ENCODE assay signal across 25 cellular contexts in genomic region chr19:11973020-11973810, GRCh38. TPM values are rescaled to one million over a fixed set of nuclear protein-coding genes. Genes with fewer than 3 reads are reported as not detected.
A peak's percentile ranks its signal among the peaks of the same experiment; 100 is the strongest.
DNase-seq lines count a peak whose midpoint lies in the region; ATAC-seq, FAIRE-seq and TF ChIP-seq lines count a peak whose summit lies in the region.
"Had no signal": no experiment of that assay in that cellular context is flagged by ENCODE, and none has a peak within 500 bp of the region (broad histone marks: within the 10 kb centered on the region; RNA-seq: fewer than 3 reads in every experiment).

No MANE protein-coding gene starts in this region.

- peaks cover 20 to 30% of the 10 kb centered on the region in 2 donors for H3K9me3 Mint-ChIP-seq in activated naive CD4-positive, alpha-beta T cell treated with anti-CD3 and anti-CD28 coated beads, Interleukin-2, amount 50 U/mL, for 72 hours

- POLR2A ChIA-PET in IMR-90 (lab: Charles Lee; ENCODE audit: unreplicated experiment) (no interaction called here), K562 (lab: Yijun Ruan, JAX) (no interaction called here)

- FAIRE-seq in K562 (lab: Jason Lieb, UNC): no peak
- FAIRE-seq: A549, GM12891, GM18507, H54 had no signal

- no peak overlapping the region for H3K56ac ChIP-seq in IMR-90 (ENCODE audit: extremely low read depth, insufficient read depth, low read length)

- TF ChIP-seq EP300 in K562 (IDR thresholded peaks at IDR 0.05; ENCODE audit: low read length): no peak

- H3K79me1 ChIP-seq in IMR-90 (ENCODE audit: low read depth in 1 of 2, low read length in 2 of 2): no peaks in the 10 kb centered on the region

- H4K91ac ChIP-seq in IMR-90 (ENCODE audit: insufficient read depth, low read depth, low read length): no peak overlapping the region

- H2BK5ac ChIP-seq in IMR-90 (ENCODE audit: low read depth, low read length, poor library complexity, severe bottlenecking): no peak overlapping the region

- peaks cover 34 to 36% of the 10 kb centered on the region in 2 donors for H3K36me3 Mint-ChIP-seq in activated naive CD4-positive, alpha-beta T cell treated with anti-CD3 and anti-CD28 coated beads, Interleukin-2, amount 50 U/mL, for 72 hours

- H3K27ac ChIP-seq in IMR-90 (ENCODE audit: insufficient read depth, low read length) (no peak overlapping the region), K562 (ENCODE audit: extremely low read depth, low read depth, low read length) (no peak overlapping the region), hepatocyte (no peak overlapping the region)
- H3K27ac ChIP-seq: A549; BLaER1 treated with 17β-estradiol and CSF1 and Interleukin-3, amounts not matched to agents 10 nM and 100 nM had no signal

- no peak overlapping the region for H3K4me2 ChIP-seq in IMR-90 (ENCODE audit: low read depth, low read length)
- no peak overlapping the region for H3K4me2 ChIP-seq in K562 (ENCODE audit: insufficient read depth, low read length)
- no peak overlapping the region for H3K4me2 ChIP-seq in hepatocyte
- H3K4me2 ChIP-seq: A549; BLaER1 treated with 17β-estradiol and CSF1 and Interleukin-3, amounts not matched to agents 10 nM and 100 nM; GM23338 had no signal

- no peak overlapping the region for H4K5ac ChIP-seq in IMR-90 (ENCODE audit: low read depth, low read length)

- H3K79me2 ChIP-seq in K562 (ENCODE audit: control insufficient read depth, insufficient read depth, low read length): no peaks in the 10 kb centered on the region
- peaks cover 5% of the 10 kb centered on the region for H3K79me2 ChIP-seq in hepatocyte

- no peaks in the 10 kb centered on the region for H3K9me2 ChIP-seq in hepatocyte (replicated peaks; ENCODE audit: insufficient read depth)

- BruUV-seq in IMR-90 (replicated peaks; lab: Mats Ljungman, UMichigan) (no TSS peak), K562 (replicated peaks; lab: Mats Ljungman, UMichigan) (no TSS peak)

- no peak overlapping the region for H2BK20ac ChIP-seq in IMR-90 (ENCODE audit: low read depth, low read length)

- TF ChIP-seq CTCF in IMR-90 (conservative IDR thresholded peaks at IDR 0.05; ENCODE audit: low read depth, low read length) (no peak), K562 (IDR thresholded peaks at IDR 0.05 in 2 of 3, conservative IDR thresholded peaks at IDR 0.05 in 1 of 3; ENCODE audit: insufficient read depth in 2 of 3, low read depth in 1 of 3, low read length in 3 of 3) (no peak), epithelial cell of esophagus (IDR thresholded peaks at IDR 0.05; ENCODE audit: insufficient read depth, low read depth, low read length, missing control alignments) (no peak), hepatocyte (IDR thresholded peaks at IDR 0.05; ENCODE audit: poor library complexity) (no peak)

- H4K20me1 ChIP-seq in IMR-90 (ENCODE audit: insufficient read depth, low read length) (no peaks in the 10 kb centered on the region), K562 (replicated peaks; ENCODE audit: control insufficient read depth, insufficient read depth, low read length) (no peaks in the 10 kb centered on the region), hepatocyte (ENCODE audit: insufficient read depth, poor library complexity, severe bottlenecking) (no peaks in the 10 kb centered on the region)
- H4K20me1 ChIP-seq: BLaER1 treated with 17β-estradiol and CSF1 and Interleukin-3, amounts not matched to agents 10 nM and 100 nM had no signal

- intact Hi-C loops in IMR-90 (cut with micrococcal nuclease) (no loop called here), K562 (cut with micrococcal nuclease) (no loop called here)

- TF ChIP-seq RAD21 in IMR-90 (IDR thresholded peaks at IDR 0.05; ENCODE audit: low read length) (no peak), K562 (CRISPR knock-in tag; conservative IDR thresholded peaks at IDR 0.05 in 1 of 2, IDR thresholded peaks at IDR 0.05 in 1 of 2) (no peak)

- H2AFZ ChIP-seq in IMR-90 (replicated peaks; ENCODE audit: low read length, poor library complexity) (no peak overlapping the region), K562 (ENCODE audit: low read depth, low read length) (no peak overlapping the region), hepatocyte (no peak overlapping the region)
- H2AFZ ChIP-seq: GM23338 had no signal

- DNase-seq in IMR-90 (no peak), K562 (ENCODE audit: extremely low read depth in 1 of 4, low spot score in 3 of 4) (no peak), epithelial cell of esophagus (ENCODE audit: low read depth) (peak; percentile 14), hepatocyte (ENCODE audit: low spot score) (no peak)
- DNase-seq in activated naive CD4-positive, alpha-beta T cell treated with anti-CD3 and anti-CD28 coated beads, Interleukin-2, amount 50 U/mL, for 72 hours (ENCODE audit: low spot score in 2 of 2): no peak
- DNase-seq: 8988T; ACHN; AML-193; BE2C; Calu3; CD4-positive, alpha-beta T cell; CD8-positive, alpha-beta memory T cell; COR-L47; DMS53; DMS79 treated with DMSO at 0.1 percent for 48 hours; GF-D8; HFFc6 had no signal

- H3K4me1 ChIP-seq in IMR-90 (ENCODE audit: control insufficient read depth, insufficient read depth, low read length) (no peaks in the 10 kb centered on the region), K562 (replicated peaks in 1 of 2; ENCODE audit: control insufficient read depth in 2 of 2, insufficient read depth in 2 of 2, low read length in 2 of 2) (no peaks in the 10 kb centered on the region), hepatocyte (ENCODE audit: insufficient read depth) (no peaks in the 10 kb centered on the region)
- H3K4me1 ChIP-seq: A549, BE2C, HAP-1 had no signal

- H2BK120ac ChIP-seq in IMR-90 (ENCODE audit: low read depth, low read length): no peak overlapping the region

- H3K27me3 ChIP-seq in IMR-90 (ENCODE audit: control insufficient read depth, insufficient read depth, low read length) (no peaks in the 10 kb centered on the region), K562 (ENCODE audit: control insufficient read depth in 2 of 2, insufficient read depth in 2 of 2, low read length in 2 of 2) (no peaks in the 10 kb centered on the region), hepatocyte (no peaks in the 10 kb centered on the region)
- H3K27me3 ChIP-seq: BE2C; BLaER1 treated with 17β-estradiol and CSF1 and Interleukin-3, amounts not matched to agents 10 nM and 100 nM had no signal

- no CpG with 5 or more reads among the region's 5 CpGs for WGBS in IMR-90 (ENCODE audit: extremely low coverage in 2 of 2, insufficient read length in 1 of 2), 2 experiments
- WGBS in K562 (ENCODE audit: insufficient coverage, low coverage, missing lambda C conversion rate): 0% methylated on average over 5 of the region's 5 CpGs
- WGBS in hepatocyte (ENCODE audit: low lambda C conversion rate, missing lambda C conversion rate): 87% methylated on average over 5 of the region's 5 CpGs

- no peak overlapping the region for H3K9ac ChIP-seq in IMR-90 (ENCODE audit: low read depth, low read length)
- H3K9ac ChIP-seq in K562 (ENCODE audit: insufficient read depth in 1 of 2, low read depth in 2 of 2, low read length in 2 of 2): no peak overlapping the region
- H3K9ac ChIP-seq: BLaER1 treated with 17β-estradiol and CSF1 and Interleukin-3, amounts not matched to agents 10 nM and 100 nM had no signal

- no peak overlapping the region for H2BK15ac ChIP-seq in IMR-90 (ENCODE audit: low read depth, low read length)

- H3K9me3 ChIP-seq in IMR-90 (ENCODE audit: control insufficient read depth, insufficient read depth, low read length): peaks cover 20% of the 10 kb centered on the region
- H3K9me3 ChIP-seq in K562 (replicated peaks; ENCODE audit: control insufficient read depth, insufficient read depth, low read depth, low read length): peaks cover 2% of the 10 kb centered on the region; the same call in 1 of the 2 replicates
- peaks cover 18% of the 10 kb centered on the region for H3K9me3 ChIP-seq in hepatocyte (ENCODE audit: low read depth)
- H3K9me3 ChIP-seq: BE2C had no signal

- TF ChIP-seq POLR2A in IMR-90 (IDR thresholded peaks at IDR 0.05; ENCODE audit: low read depth, low read length) (no peak), K562 (conservative IDR thresholded peaks at IDR 0.05) (no peak)

- no peaks in the 10 kb centered on the region for H3K9me1 ChIP-seq in IMR-90 (ENCODE audit: insufficient read depth, low read length)
- H3K9me1 ChIP-seq in K562 (ENCODE audit: control insufficient read depth, insufficient read depth, low read length): no peaks in the 10 kb centered on the region

- CTCF ChIA-PET in IMR-90 (lab: Yijun Ruan, JAX) (no interaction called here), K562 (lab: Yijun Ruan, JAX; ENCODE audit: low intra/inter-chr PET ratio) (no interaction called here)

- H3K36me3 ChIP-seq in IMR-90 (ENCODE audit: control insufficient read depth, insufficient read depth, low read length): peaks cover 4% of the 10 kb centered on the region; the same call in 1 of the 2 replicates
- H3K36me3 ChIP-seq in K562 (ENCODE audit: control insufficient read depth, insufficient read depth, low read length): no peaks in the 10 kb centered on the region
- H3K36me3 ChIP-seq in hepatocyte (replicated peaks; ENCODE audit: insufficient read depth, low read depth): no peaks in the 10 kb centered on the region
- H3K36me3 ChIP-seq: BE2C, HAP-1 had no signal

- H3K4me3 ChIP-seq in IMR-90 (ENCODE audit: insufficient read depth, low read depth, low read length): no peak overlapping the region
- H3K4me3 ChIP-seq in K562: no peak overlapping the region
- no peak overlapping the region for H3K4me3 ChIP-seq in epithelial cell of esophagus (ENCODE audit: low read length)
- no peak overlapping the region for H3K4me3 ChIP-seq in hepatocyte
- H3K4me3 ChIP-seq: A549; BLaER1 treated with 17β-estradiol and CSF1 and Interleukin-3, amounts not matched to agents 10 nM and 100 nM; GM23338; HAP-1 had no signal

- H3K27ac Mint-ChIP-seq in activated naive CD4-positive, alpha-beta T cell treated with anti-CD3 and anti-CD28 coated beads, Interleukin-2, amount 50 U/mL, for 72 hours: no peak overlapping the region
- H3K27ac Mint-ChIP-seq: CD4-positive, alpha-beta T cell; GM23338; HFFc6 had no signal

- H2AK9ac ChIP-seq in IMR-90 (replicated peaks; ENCODE audit: low read depth, low read length, poor library complexity): no peak overlapping the region

- H3K18ac ChIP-seq in IMR-90 (ENCODE audit: low read depth, low read length): no peak overlapping the region

- H3K14ac ChIP-seq in IMR-90 (replicated peaks; ENCODE audit: low read depth, low read length): no peak overlapping the region

- no peak overlapping the region for H3K4ac ChIP-seq in IMR-90 (ENCODE audit: low read depth, low read length)

- no peak overlapping the region for H4K8ac ChIP-seq in IMR-90 (ENCODE audit: low read depth in 2 of 2, low read length in 2 of 2)

- no peak overlapping the region for H3K23ac ChIP-seq in IMR-90 (ENCODE audit: low read depth, low read length)

- H2AK5ac ChIP-seq in IMR-90 (ENCODE audit: low read depth, low read length): no peak overlapping the region

- in situ Hi-C loops in IMR-90 (cut with MboI; ENCODE audit: low sequenced_read_pairs) (no loop called here), K562 (cut with MboI) (no loop called here)

- dilution Hi-C loops in IMR-90 (cut with HindIII; ENCODE audit: low sequenced_read_pairs, unreplicated experiment): no loop called here

- ATAC-seq in IMR-90 (ENCODE audit: low read depth) (no peak), K562 (no peak)
- no peak for ATAC-seq in activated naive CD4-positive, alpha-beta T cell treated with anti-CD3 and anti-CD28 coated beads, Interleukin-2, amount 50 U/mL, for 72 hours
- ATAC-seq: A549, GM23338 had no signal

RNA-seq across cellular contexts. Expression of gene ZNF763, which starts 8.4 kb away (rescaled TPM):
- 0.56 and 0.90 TPM in 2 replicates for total RNA-seq in IMR-90 (2012; rRNA removed)
- 0.75 and 0.94 TPM in 2 replicates for polyA plus RNA-seq in IMR-90 (2012; rRNA removed)
- 0.04 and 0.12 TPM in 2 replicates for polyA plus RNA-seq in IMR-90 (2012; cell fraction: cytosol; rRNA removed)
- 0.25 and 6.0 TPM in 2 replicates for polyA plus RNA-seq in IMR-90 (2012; cell fraction: nucleus; rRNA removed; ENCODE audit: low replicate concordance)
- total RNA-seq in K562 (2011; cell fraction: chromatin; rRNA removed; ENCODE audit: low replicate concordance): 0.21 and 0.86 TPM in 2 replicates
- 0.53 TPM in 1 of 2 replicates, not detected in the other for total RNA-seq in K562 (2011; cell fraction: nucleolus; rRNA removed)
- total RNA-seq in K562 (2011; cell fraction: nucleoplasm; rRNA removed): 0.46 TPM in 1 of 2 replicates, not detected in the other
- total RNA-seq in K562 (2014; rRNA removed): not detected in 2 replicates
- total RNA-seq in K562 (2014; rRNA removed; fragmentation: Illumina TruSeq; extraction: Trizol): 0.11 and 0.29 TPM in 2 replicates
- total RNA-seq in K562 (2015; rRNA removed; fragmentation: Illumina TruSeq; extraction: Trizol): 0.19 and 0.22 TPM in 2 replicates
- 0.22 TPM in 1 of 2 replicates, not detected in the other for total RNA-seq in K562 (2021)
- 0.10 and 0.22 TPM in 2 replicates for polyA plus RNA-seq in K562 (2011; rRNA removed)
- polyA plus RNA-seq in K562 (2011; cell fraction: cytosol; rRNA removed): 0.01 and 0.06 TPM in 2 replicates
- 0.13 and 0.22 TPM in 2 replicates for polyA plus RNA-seq in K562 (2011; cell fraction: nucleus; rRNA removed)
- 0.03 and 0.06 TPM in 2 replicates for polyA plus RNA-seq in K562 (2012)
- 0.14 and 0.28 TPM in 2 replicates for polyA plus RNA-seq in K562 (2014; fragmentation: Illumina TruSeq; extraction: Trizol)
- polyA plus RNA-seq in K562 (2014; fragmentation: Nextera tagmentation; extraction: Ambion mirVana): under 1 TPM in 1 of 2 experiments, not detected in 1; 0.08 TPM
- polyA plus RNA-seq in K562 (2014; rRNA removed): not detected in 2 replicates
- 0.39 and 0.51 TPM in 2 replicates for polyA minus RNA-seq in K562 (2011; rRNA and poly(A)+ RNA removed)
- not detected in 2 replicates for polyA minus RNA-seq in K562 (2011; cell fraction: cytosol; rRNA and poly(A)+ RNA removed)
- polyA minus RNA-seq in K562 (2011; cell fraction: nucleus; rRNA and poly(A)+ RNA removed): 0.56 TPM in 1 of 2 replicates, not detected in the other
- 1 to 10 TPM in 1 of 2 donors, under 1 TPM in 1; 0.82 to 1.0 TPM for total RNA-seq in activated naive CD4-positive, alpha-beta T cell treated with anti-CD3 and anti-CD28 coated beads, Interleukin-2, amount 50 U/mL, for 72 hours
- total RNA-seq in hepatocyte: 1.7 and 3.0 TPM in 2 replicates
- 1.2 and 2.8 TPM in 2 replicates for polyA plus RNA-seq in hepatocyte
- total RNA-seq: Daoy had no signal
- polyA plus RNA-seq: A549 had no signal

RNA-seq across cellular contexts. Expression of gene ZNF700, which starts 48.3 kb away (rescaled TPM):
- total RNA-seq in IMR-90 (2012; rRNA removed): 10.2 and 11.9 TPM in 2 replicates
- polyA plus RNA-seq in IMR-90 (2012; rRNA removed): 4.2 and 5.3 TPM in 2 replicates
- polyA plus RNA-seq in IMR-90 (2012; cell fraction: cytosol; rRNA removed): 0.45 and 1.1 TPM in 2 replicates
- 3.2 and 33.1 TPM in 2 replicates for polyA plus RNA-seq in IMR-90 (2012; cell fraction: nucleus; rRNA removed; ENCODE audit: low replicate concordance)
- 20.3 and 84.4 TPM in 2 replicates for total RNA-seq in K562 (2011; cell fraction: chromatin; rRNA removed; ENCODE audit: low replicate concordance)
- 11.2 and 17.1 TPM in 2 replicates for total RNA-seq in K562 (2011; cell fraction: nucleolus; rRNA removed)
- total RNA-seq in K562 (2011; cell fraction: nucleoplasm; rRNA removed): 20.5 and 24.1 TPM in 2 replicates
- 10.3 TPM in 2 replicates for total RNA-seq in K562 (2014; rRNA removed)
- total RNA-seq in K562 (2014; rRNA removed; fragmentation: Illumina TruSeq; extraction: Trizol): 23.2 and 27.5 TPM in 2 replicates
- total RNA-seq in K562 (2015; rRNA removed; fragmentation: Illumina TruSeq; extraction: Trizol): 18.9 and 19.0 TPM in 2 replicates
- total RNA-seq in K562 (2021): 12.2 and 14.1 TPM in 2 replicates
- polyA plus RNA-seq in K562 (2011; rRNA removed): 20.0 and 24.7 TPM in 2 replicates
- polyA plus RNA-seq in K562 (2011; cell fraction: cytosol; rRNA removed): 2.3 and 5.6 TPM in 2 replicates
- 20.4 and 21.4 TPM in 2 replicates for polyA plus RNA-seq in K562 (2011; cell fraction: nucleus; rRNA removed)
- 7.9 and 10.1 TPM in 2 replicates for polyA plus RNA-seq in K562 (2012)
- 12.7 and 13.3 TPM in 2 replicates for polyA plus RNA-seq in K562 (2014; fragmentation: Illumina TruSeq; extraction: Trizol)
- 10 to 100 TPM; 11.5 to 13.3 TPM for polyA plus RNA-seq in K562 (2014; fragmentation: Nextera tagmentation; extraction: Ambion mirVana)
- 11.5 and 15.3 TPM in 2 replicates for polyA plus RNA-seq in K562 (2014; rRNA removed)
- 28.3 and 33.1 TPM in 2 replicates for polyA minus RNA-seq in K562 (2011; rRNA and poly(A)+ RNA removed)
- 8.1 TPM in 2 replicates for polyA minus RNA-seq in K562 (2011; cell fraction: cytosol; rRNA and poly(A)+ RNA removed)
- 5.3 and 12.0 TPM in 2 replicates for polyA minus RNA-seq in K562 (2011; cell fraction: nucleus; rRNA and poly(A)+ RNA removed)
- 10 to 100 TPM; 17.6 to 18.7 TPM for total RNA-seq in activated naive CD4-positive, alpha-beta T cell treated with anti-CD3 and anti-CD28 coated beads, Interleukin-2, amount 50 U/mL, for 72 hours
- 7.5 and 11.7 TPM in 2 replicates for total RNA-seq in hepatocyte
- polyA plus RNA-seq in hepatocyte: 3.6 and 5.6 TPM in 2 replicates
